Comparison of ENCODE assay signal across 19 cellular contexts in the genomic region with DNA sequence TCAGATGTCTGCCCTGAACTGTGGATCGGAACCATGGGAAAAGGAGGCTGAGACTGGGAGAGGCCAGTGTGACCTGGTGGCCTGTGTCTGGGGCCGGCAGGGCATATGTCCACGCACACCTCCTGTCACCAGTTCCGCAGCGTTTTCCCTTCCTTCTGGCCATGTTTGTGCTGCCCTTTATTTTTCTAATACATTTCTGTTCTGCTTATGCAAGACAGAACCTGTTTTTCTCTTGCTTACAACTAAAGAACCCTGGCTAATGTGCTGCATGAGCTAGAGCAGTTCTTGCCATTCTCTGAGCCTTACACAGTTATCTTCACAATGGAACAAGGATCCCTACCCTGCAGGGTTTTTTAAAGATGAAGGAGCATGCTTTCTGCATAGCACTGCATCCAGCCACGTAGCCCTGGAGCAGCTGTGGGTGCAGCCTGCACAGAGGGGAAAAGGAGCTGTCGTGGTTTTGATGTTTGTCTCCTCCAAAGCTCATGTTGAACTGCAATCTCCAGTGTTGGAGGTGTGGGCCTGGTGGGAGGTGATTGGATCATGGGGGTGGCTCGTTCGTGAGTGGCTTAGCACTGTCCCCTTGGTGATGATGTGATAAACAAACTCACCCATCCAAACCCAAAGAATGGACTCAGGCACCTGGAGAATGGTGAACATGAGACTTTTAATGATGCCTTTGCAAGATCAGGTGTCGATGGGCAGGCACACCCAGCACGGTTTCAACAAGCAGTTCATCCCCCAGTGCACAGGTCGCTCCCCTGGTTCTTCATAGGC.
DNase-seq lines count a peak whose midpoint lies in the region; ATAC-seq and TF ChIP-seq lines count a peak whose summit lies in the region.
"Had no signal": no experiment of that assay in that cellular context is flagged by ENCODE, and none has a peak within 500 bp of the region (broad histone marks: within the 10 kb centered on the region; RNA-seq: fewer than 3 reads in every experiment).

No MANE protein-coding gene starts in this region.

- H3K4me3 ChIP-seq in hepatocyte: no peak overlapping the region
- H3K4me3 ChIP-seq in osteoblast (ENCODE audit: insufficient read depth, low read length): no peak overlapping the region
- H3K4me3 ChIP-seq in lower lobe of right lung: no peak overlapping the region
- H3K4me3 ChIP-seq in uterus: no peak overlapping the region
- H3K4me3 ChIP-seq: A549; BLaER1 treated with 17β-estradiol and CSF1 and Interleukin-3, amounts not matched to agents 10 nM and 100 nM had no signal

- TF ChIP-seq CTCF in hepatocyte (IDR thresholded peaks at IDR 0.05; ENCODE audit: poor library complexity) (no peak), osteoblast (IDR thresholded peaks at IDR 0.05; ENCODE audit: extremely low read depth, low read depth, low read length) (no peak), lower lobe of right lung (IDR thresholded peaks at IDR 0.05) (no peak), progenitor cell of endocrine pancreas (IDR thresholded peaks at IDR 0.05; ENCODE audit: unreplicated experiment) (no peak), uterus (IDR thresholded peaks at IDR 0.05) (no peak)

- H3K27me3 ChIP-seq in hepatocyte (no peaks in the 10 kb centered on the region), osteoblast (ENCODE audit: insufficient read depth, low read length) (peaks cover 30% of the 10 kb centered on the region), lower lobe of right lung (ENCODE audit: low read depth) (no peaks in the 10 kb centered on the region), uterus (no peaks in the 10 kb centered on the region)
- H3K27me3 ChIP-seq: BLaER1 treated with 17β-estradiol and CSF1 and Interleukin-3, amounts not matched to agents 10 nM and 100 nM had no signal

- H3K36me3 Mint-ChIP-seq in progenitor cell of endocrine pancreas (ENCODE audit: insufficient read depth): no peaks in the 10 kb centered on the region

- no peak overlapping the region for H3K27ac Mint-ChIP-seq in progenitor cell of endocrine pancreas
- H3K27ac Mint-ChIP-seq: CD8-positive, alpha-beta memory T cell had no signal

- H3K9me3 Mint-ChIP-seq in progenitor cell of endocrine pancreas (ENCODE audit: low read depth): peaks cover 3% of the 10 kb centered on the region

- H3K27ac ChIP-seq in hepatocyte: peak overlapping the region; percentile 84
- H3K27ac ChIP-seq in osteoblast (ENCODE audit: low read depth, low read length): no peak overlapping the region
- no peak overlapping the region for H3K27ac ChIP-seq in lower lobe of right lung
- no peak overlapping the region for H3K27ac ChIP-seq in uterus
- H3K27ac ChIP-seq: A549; BLaER1 treated with 17β-estradiol and CSF1 and Interleukin-3, amounts not matched to agents 10 nM and 100 nM had no signal

- peak; percentile 27 for DNase-seq in activated effector memory CD4-positive, alpha-beta T cell treated with anti-CD3 and anti-CD28 coated beads, Interleukin-2, amount 50 U/mL, for 16 hours
- no peak for DNase-seq in activated effector memory CD4-positive, alpha-beta T cell treated with Interleukin-2 at 50 U/mL for 16 hours
- DNase-seq in hepatocyte (ENCODE audit: low spot score) (no peak), osteoblast (ENCODE audit: insufficient read length, low spot score, missing footprints) (peak; percentile 57), lower lobe of right lung (no peak), progenitor cell of endocrine pancreas (ENCODE audit: low spot score, unreplicated experiment) (no peak), uterus (no peak)
- DNase-seq: CD8-positive, alpha-beta memory T cell; KBM-7; NCI-H1105; NCI-H2081 treated with DMSO at 0.1 percent for 48 hours; NCI-H446 treated with DMSO at 0.1 percent for 48 hours; NCI-H774; OCI-M1; SHP77 treated with DMSO at 0.1 percent for 48 hours had no signal

- H2AFZ ChIP-seq in hepatocyte: no peak overlapping the region
- no peak overlapping the region for H2AFZ ChIP-seq in osteoblast (ENCODE audit: low read length)

- peaks cover 3% of the 10 kb centered on the region for H3K4me1 Mint-ChIP-seq in progenitor cell of endocrine pancreas (ENCODE audit: low read depth)
- H3K4me1 Mint-ChIP-seq: CD8-positive, alpha-beta memory T cell had no signal

- intact Hi-C loops in lower lobe of right lung (cut with DNase I): no loop called here
- intact Hi-C loops in uterus (cut with DNase I; ENCODE audit: low total_unique reads): no loop called here

- no peaks in the 10 kb centered on the region for H3K9me3 ChIP-seq in hepatocyte (ENCODE audit: low read depth)
- no peaks in the 10 kb centered on the region for H3K9me3 ChIP-seq in osteoblast (ENCODE audit: low read depth, low read length)
- no peaks in the 10 kb centered on the region for H3K9me3 ChIP-seq in lower lobe of right lung
- H3K9me3 ChIP-seq in uterus: no peaks in the 10 kb centered on the region

- H3K9me2 ChIP-seq in hepatocyte (replicated peaks; ENCODE audit: insufficient read depth): no peaks in the 10 kb centered on the region

- peaks cover 19% of the 10 kb centered on the region for H3K27me3 Mint-ChIP-seq in progenitor cell of endocrine pancreas

- no peaks in the 10 kb centered on the region for H3K79me2 ChIP-seq in hepatocyte
- H3K79me2 ChIP-seq in osteoblast (ENCODE audit: insufficient read depth, low read length): no peaks in the 10 kb centered on the region

- ATAC-seq in lower lobe of right lung: no peak
- no peak for ATAC-seq in GM21576 (IDR thresholded peaks at IDR 0.05; ENCODE audit: unreplicated experiment)
- ATAC-seq: SK-N-SH treated with all-trans-retinoic acid at 6 μM for 48 hours had no signal

- H3K36me3 ChIP-seq in hepatocyte (replicated peaks; ENCODE audit: insufficient read depth, low read depth) (no peaks in the 10 kb centered on the region), osteoblast (ENCODE audit: insufficient read depth, low read length) (no peaks in the 10 kb centered on the region), lower lobe of right lung (no peaks in the 10 kb centered on the region), uterus (no peaks in the 10 kb centered on the region)
- H3K36me3 ChIP-seq: BLaER1 treated with 17β-estradiol and CSF1 and Interleukin-3, amounts not matched to agents 10 nM and 100 nM had no signal

- H3K4me1 ChIP-seq in hepatocyte (ENCODE audit: insufficient read depth) (peaks cover 23% of the 10 kb centered on the region), osteoblast (ENCODE audit: insufficient read depth, low read length) (peaks cover 7% of the 10 kb centered on the region), lower lobe of right lung (peaks cover 8% of the 10 kb centered on the region), uterus (no peaks in the 10 kb centered on the region)
- H3K4me1 ChIP-seq: A549 had no signal

- H4K20me1 ChIP-seq in hepatocyte (ENCODE audit: insufficient read depth, poor library complexity, severe bottlenecking): no peaks in the 10 kb centered on the region
- H4K20me1 ChIP-seq in osteoblast (ENCODE audit: insufficient read depth, low read length): no peaks in the 10 kb centered on the region
- H4K20me1 ChIP-seq: BLaER1 treated with 17β-estradiol and CSF1 and Interleukin-3, amounts not matched to agents 10 nM and 100 nM had no signal

- 86% methylated on average over 12 of the region's 12 CpGs for WGBS in hepatocyte (ENCODE audit: low lambda C conversion rate, missing lambda C conversion rate)

- no peak overlapping the region for H3K4me3 Mint-ChIP-seq in progenitor cell of endocrine pancreas (ENCODE audit: low read depth)
- H3K4me3 Mint-ChIP-seq: CD8-positive, alpha-beta memory T cell had no signal

- no peak for TF ChIP-seq POLR2A in uterus (IDR thresholded peaks at IDR 0.05)

- no peak overlapping the region for H3K4me2 ChIP-seq in hepatocyte
- no peak overlapping the region for H3K4me2 ChIP-seq in osteoblast (ENCODE audit: insufficient read depth, low read length)
- H3K4me2 ChIP-seq: A549; BLaER1 treated with 17β-estradiol and CSF1 and Interleukin-3, amounts not matched to agents 10 nM and 100 nM had no signal

Comparison
In these comparisons a context has a peak if more than half of its experiments do, and no peak if none do; other contexts are left out.
1. DNase-seq: peak in activated effector memory CD4-positive, alpha-beta T cell treated with anti-CD3 and anti-CD28 coated beads, Interleukin-2, amount 50 U/mL, for 16 hours (single experiment) and osteoblast (single experiment); none in activated effector memory CD4-positive, alpha-beta T cell treated with Interleukin-2 at 50 U/mL for 16 hours (single experiment), hepatocyte (single experiment), lower lobe of right lung (single experiment), progenitor cell of endocrine pancreas (single experiment) and uterus (0 of 2).